8 cellular contexts compared by ENCODE assay signal in genomic region chr12:114625294-114625851, GRCh38. TPM values are rescaled to one million over a fixed set of nuclear protein-coding genes. Genes with fewer than 3 reads are reported as not detected.
DNase-seq lines count a peak whose midpoint lies in the region; ATAC-seq, FAIRE-seq and TF ChIP-seq lines count a peak whose summit lies in the region.

No MANE protein-coding gene starts in this region.

- BruUV-seq in OCI-LY7 (replicated peaks; lab: Mats Ljungman, UMichigan): no TSS peak
- no TSS peak for BruUV-seq in K562 (replicated peaks; lab: Mats Ljungman, UMichigan)

- TF ChIP-seq EP300 in K562 (IDR thresholded peaks at IDR 0.05; ENCODE audit: low read length) (no peak), upper lobe of left lung (IDR thresholded peaks at IDR 0.05) (no peak)

- no peaks in the 10 kb centered on the region for H3K9me2 ChIP-seq in OCI-LY7 (ENCODE audit: insufficient read depth, low read length)

- no peak overlapping the region for H3K27ac ChIP-seq in OCI-LY7 (ENCODE audit: low read depth, low read length, poor library complexity, severe bottlenecking)
- H3K27ac ChIP-seq in K562 (ENCODE audit: extremely low read depth, low read depth, low read length): no peak overlapping the region
- no peak overlapping the region for H3K27ac ChIP-seq in lung (ENCODE audit: low read depth in 1 of 2, low read length in 1 of 2)
- H3K27ac ChIP-seq in upper lobe of left lung: no peak overlapping the region
- no peak overlapping the region for H3K27ac ChIP-seq in ascending aorta

- H3K4me1 ChIP-seq in OCI-LY7 (ENCODE audit: insufficient read depth, low read length, poor library complexity, severe bottlenecking) (no peaks in the 10 kb centered on the region), K562 (replicated peaks in 1 of 2; ENCODE audit: control insufficient read depth in 2 of 2, insufficient read depth in 2 of 2, low read length in 2 of 2) (no peaks in the 10 kb centered on the region), lung (ENCODE audit: control insufficient read depth in 2 of 2, insufficient read depth in 2 of 2, low read length in 2 of 2) (no peaks in the 10 kb centered on the region), upper lobe of left lung (peaks cover 0 to 3% (median 0%) of the 10 kb centered on the region in 4 donors), ascending aorta (no peaks in the 10 kb centered on the region)

- no peaks in the 10 kb centered on the region for H3K79me2 ChIP-seq in OCI-LY7 (ENCODE audit: insufficient read depth, low read depth, low read length)
- H3K79me2 ChIP-seq in K562 (ENCODE audit: control insufficient read depth, insufficient read depth, low read length): no peaks in the 10 kb centered on the region

- peak; percentile 85 for ATAC-seq in K562
- ATAC-seq in lung (ENCODE audit: insufficient read depth, low FRiP score): no peak
- ATAC-seq in upper lobe of left lung (ENCODE audit: low FRiP score in 2 of 2): peak in 1 of 2 donors; percentile 65
- ATAC-seq in GM21786 (IDR thresholded peaks at IDR 0.05; ENCODE audit: unreplicated experiment): no peak

- H3K9me3 ChIP-seq in OCI-LY7 (ENCODE audit: low read length) (no peaks in the 10 kb centered on the region), K562 (replicated peaks; ENCODE audit: control insufficient read depth, insufficient read depth, low read depth, low read length) (no peaks in the 10 kb centered on the region), lung (ENCODE audit: control insufficient read depth in 2 of 2, insufficient read depth in 1 of 2, low read length in 1 of 2) (peaks cover 0 to 3% of the 10 kb centered on the region in 2 donors), upper lobe of left lung (no peaks in the 10 kb centered on the region), ascending aorta (no peaks in the 10 kb centered on the region)

- peak in 1 of 2 experiments; percentile 65 for TF ChIP-seq RAD21 in K562 (CRISPR knock-in tag; conservative IDR thresholded peaks at IDR 0.05 in 1 of 2, IDR thresholded peaks at IDR 0.05 in 1 of 2)

- H3K4me3 ChIP-seq in H7 (ENCODE audit: insufficient read depth, low read depth, low read length) (no peak overlapping the region), OCI-LY7 (ENCODE audit: low read depth, low read length, poor library complexity, severe bottlenecking) (no peak overlapping the region), K562 (no peak overlapping the region), lung (no peak overlapping the region), upper lobe of left lung (no peak overlapping the region), ascending aorta (no peak overlapping the region)

- CTCF ChIA-PET in OCI-LY7 (lab: Charles Lee; ENCODE audit: unreplicated experiment): no interaction called here
- CTCF ChIA-PET in K562 (lab: Yijun Ruan, JAX; ENCODE audit: low intra/inter-chr PET ratio): interaction anchor here (0.6 to 2.4 kb wide), 2 partner anchors 37 to 1292 kb away, joined by 3 to 13 read pairs; no protein-coding TSS in a partner anchor

- H3K27me3 ChIP-seq in H7 (ENCODE audit: control insufficient read depth, insufficient read depth, low read length) (no peaks in the 10 kb centered on the region), K562 (ENCODE audit: control insufficient read depth in 2 of 2, insufficient read depth in 2 of 2, low read length in 2 of 2) (no peaks in the 10 kb centered on the region; a peak in 1 of 5 replicates), lung (ENCODE audit: control insufficient read depth, insufficient read depth) (no peaks in the 10 kb centered on the region), upper lobe of left lung (no peaks in the 10 kb centered on the region), ascending aorta (no peaks in the 10 kb centered on the region)

- H2AFZ ChIP-seq in OCI-LY7 (ENCODE audit: low read length) (no peak overlapping the region), K562 (ENCODE audit: low read depth, low read length) (no peak overlapping the region)

- TF ChIP-seq POLR2A in K562 (conservative IDR thresholded peaks at IDR 0.05) (no peak), upper lobe of left lung (IDR thresholded peaks at IDR 0.05) (no peak)

- peak; percentile 91 for FAIRE-seq in K562 (lab: Jason Lieb, UNC)

- no peaks in the 10 kb centered on the region for H3K9me1 ChIP-seq in K562 (ENCODE audit: control insufficient read depth, insufficient read depth, low read length)

- H4K20me1 ChIP-seq in OCI-LY7 (ENCODE audit: insufficient read depth, low read length): no peaks in the 10 kb centered on the region
- H4K20me1 ChIP-seq in K562 (replicated peaks; ENCODE audit: control insufficient read depth, insufficient read depth, low read length): no peaks in the 10 kb centered on the region

- TF ChIP-seq CTCF in OCI-LY7 (conservative IDR thresholded peaks at IDR 0.05; ENCODE audit: low read length): peak; percentile 88
- TF ChIP-seq CTCF in K562 (IDR thresholded peaks at IDR 0.05 in 2 of 3, conservative IDR thresholded peaks at IDR 0.05 in 1 of 3; ENCODE audit: insufficient read depth in 2 of 3, low read depth in 1 of 3, low read length in 3 of 3): peak; percentile 71 to 77 (median 75)
- peak; percentile 28 for TF ChIP-seq CTCF in lung (IDR thresholded peaks at IDR 0.05; ENCODE audit: control extremely low read depth, extremely low read depth)
- TF ChIP-seq CTCF in upper lobe of left lung (IDR thresholded peaks at IDR 0.05): peak in 5 of 6 experiments; percentile 40 to 63 (median 52)
- peak in 1 of 3 experiments; percentile 31 for TF ChIP-seq CTCF in ascending aorta (IDR thresholded peaks at IDR 0.05)

- H3K36me3 ChIP-seq in H7 (replicated peaks; ENCODE audit: control insufficient read depth, insufficient read depth, low read length): no peaks in the 10 kb centered on the region
- no peaks in the 10 kb centered on the region for H3K36me3 ChIP-seq in OCI-LY7 (ENCODE audit: insufficient read depth, low read length)
- no peaks in the 10 kb centered on the region for H3K36me3 ChIP-seq in K562 (ENCODE audit: control insufficient read depth, insufficient read depth, low read length)
- H3K36me3 ChIP-seq in lung (ENCODE audit: control insufficient read depth in 2 of 2, insufficient read depth in 2 of 2, low read length in 2 of 2): no peaks in the 10 kb centered on the region
- H3K36me3 ChIP-seq in upper lobe of left lung: no peaks in the 10 kb centered on the region
- H3K36me3 ChIP-seq in ascending aorta: no peaks in the 10 kb centered on the region

- in situ Hi-C loops in K562 (cut with MboI): no loop called here

- DNase-seq in DMS 273 treated with DMSO at 0.1 percent for 48 hours (lab: John Stamatoyannopoulos, UW) (peak; percentile 0), H7 (peak; percentile 58), OCI-LY7 (ENCODE audit: low spot score) (peak; percentile 56), K562 (ENCODE audit: extremely low read depth in 1 of 4, low spot score in 3 of 4) (peak; percentile 48 to 68 (median 63)), lung (ENCODE audit: low spot score) (peak; percentile 32), upper lobe of left lung (peak in 1 of 2 donors; percentile 24), ascending aorta (ENCODE audit: low spot score in 2 of 2) (no peak)

- 6% methylated on average over 7 of the region's 7 CpGs for WGBS in K562 (ENCODE audit: insufficient coverage, low coverage, missing lambda C conversion rate)
- 44 to 48% methylated on average over 7 of the region's 7 CpGs for WGBS in lung, 2 donors
- WGBS in upper lobe of left lung, 2 donors: 42 to 43% methylated on average over 7 of the region's 7 CpGs

- intact Hi-C loops in OCI-LY7 (cut with micrococcal nuclease; ENCODE audit: unreplicated experiment): loop anchor here (2.0 kb wide), 1 partner anchor 1127 kb away; no protein-coding TSS in a partner anchor
- intact Hi-C loops in K562 (cut with micrococcal nuclease): no loop called here
- intact Hi-C loops in ascending aorta (cut with DNase I): no loop called here

- H3K9ac ChIP-seq in K562 (ENCODE audit: insufficient read depth in 1 of 2, low read depth in 2 of 2, low read length in 2 of 2): no peak overlapping the region

- POLR2A ChIA-PET in OCI-LY7 (lab: Charles Lee): no interaction called here
- POLR2A ChIA-PET in K562 (lab: Yijun Ruan, JAX): no interaction called here

- H3K4me2 ChIP-seq in OCI-LY7 (ENCODE audit: low read length) (no peak overlapping the region), K562 (ENCODE audit: insufficient read depth, low read length) (no peak overlapping the region)

TF ChIP-seq in K562, 482 proteins besides CTCF, POLR2A, EP300 and RAD21 (continues in another document):
- TF ChIP-seq MTA1 (IDR thresholded peaks at IDR 0.05; ENCODE audit: borderline replicate concordance): no peak
- no peak for TF ChIP-seq HLTF (IDR thresholded peaks at IDR 0.05)
- peak; percentile 77 for TF ChIP-seq EGR1 (conservative IDR thresholded peaks at IDR 0.05)
- TF ChIP-seq CREM (IDR thresholded peaks at IDR 0.05; ENCODE audit: low read depth): no peak
- no peak for TF ChIP-seq KDM5B (IDR thresholded peaks at IDR 0.05; ENCODE audit: insufficient replicate concordance, low read depth, low read length)
- TF ChIP-seq DDX20 (tag; IDR thresholded peaks at IDR 0.05; ENCODE audit: low read depth): no peak
- no peak for TF ChIP-seq TCF7 (IDR thresholded peaks at IDR 0.05; ENCODE audit: borderline replicate concordance)
- TF ChIP-seq ZNF316 (IDR thresholded peaks at IDR 0.05): no peak

RNA-seq across cellular contexts. Expression of gene TBX3, which starts 58.6 kb away (rescaled TPM):
- 0.30 and 0.94 TPM in 2 replicates for total RNA-seq in H7 (2014; rRNA removed; shearing (Covaris generic))
- total RNA-seq in OCI-LY7 (2014; rRNA removed; shearing (Covaris generic)): not detected in 2 replicates
- total RNA-seq in OCI-LY7 (2022) (not detected in 2 replicates), K562 (2014; rRNA removed) (0.18 and 0.20 TPM in 2 replicates), K562 (2014; rRNA removed; fragmentation: Illumina TruSeq; extraction: Trizol) (0.15 and 0.38 TPM in 2 replicates), K562 (2015; rRNA removed; fragmentation: Illumina TruSeq; extraction: Trizol) (0.23 and 0.47 TPM in 2 replicates), K562 (2021) (0.60 and 0.81 TPM in 2 replicates), lung (100 to 1,000 TPM in 1 of 2 donors, 10 to 100 TPM in 1; 48.4 to 126 TPM), upper lobe of left lung (100 to 1,000 TPM in 1 of 6 donors, 10 to 100 TPM in 5; 29.5 to 107 (median 36.2) TPM), ascending aorta (20.0 TPM)
- total RNA-seq in K562 (2011; cell fraction: chromatin; rRNA removed; ENCODE audit: low replicate concordance): 0.88 and 2.7 TPM in 2 replicates
- total RNA-seq in K562 (2011; cell fraction: nucleolus; rRNA removed): 1.3 and 1.5 TPM in 2 replicates
- total RNA-seq in K562 (2011; cell fraction: nucleoplasm; rRNA removed): 0.51 and 0.92 TPM in 2 replicates
- polyA plus RNA-seq in K562 (2011; rRNA removed) (0.08 and 0.52 TPM in 2 replicates), K562 (2014; fragmentation: Illumina TruSeq; extraction: Trizol) (0.35 and 0.42 TPM in 2 replicates), K562 (2014; fragmentation: Nextera tagmentation; extraction: Ambion mirVana) (under 1 TPM; 0.03 to 0.06 TPM), K562 (2014; rRNA removed) (0.19 and 0.35 TPM in 2 replicates), lung (10 to 100 TPM; 19.3 to 30.8 TPM)
- polyA plus RNA-seq in K562 (2011; cell fraction: cytosol; rRNA removed): 0.04 and 0.31 TPM in 2 replicates
- polyA plus RNA-seq in K562 (2011; cell fraction: nucleus; rRNA removed): 3.5 TPM in 1 of 2 replicates, not detected in the other
- polyA plus RNA-seq in K562 (2012): 0.24 and 0.35 TPM in 2 replicates
- polyA minus RNA-seq in K562 (2011; rRNA and poly(A)+ RNA removed): 1.4 TPM in 1 of 2 replicates, not detected in the other
- polyA minus RNA-seq in K562 (2011; cell fraction: cytosol; rRNA and poly(A)+ RNA removed): 0.38 and 0.73 TPM in 2 replicates
- polyA minus RNA-seq in K562 (2011; cell fraction: nucleus; rRNA and poly(A)+ RNA removed): 0.22 and 2.6 TPM in 2 replicates

Comparison
In these comparisons a context has a peak if more than half of its experiments do, and no peak if none do; other contexts are left out.
1. DNase-seq: peak in DMS 273 treated with DMSO at 0.1 percent for 48 hours (single experiment), H7 (single experiment), OCI-LY7 (single experiment), K562 (4 of 4) and lung (single experiment); none in ascending aorta (0 of 2).